In genomic region chr6:151729829-151730495, GRCh38 we compare ENCODE assay signal across 19 cellular contexts.
A peak's percentile ranks its signal among the peaks of the same experiment; 100 is the strongest.
DNase-seq lines count a peak whose midpoint lies in the region; ATAC-seq and TF ChIP-seq lines count a peak whose summit lies in the region.
"Had no signal": no experiment of that assay in that cellular context is flagged by ENCODE, and none has a peak within 500 bp of the region (broad histone marks: within the 10 kb centered on the region; RNA-seq: fewer than 3 reads in every experiment).

No MANE protein-coding gene starts in this region.

- no peak overlapping the region for H3K4me3 Mint-ChIP-seq in CD4-positive, alpha-beta memory T cell
- no peak overlapping the region for H3K4me3 Mint-ChIP-seq in CD14-positive monocyte

- peaks cover 0 to 17% (median 2%) of the 10 kb centered on the region in 8 donors for H3K9me3 Mint-ChIP-seq in CD4-positive, alpha-beta memory T cell
- H3K9me3 Mint-ChIP-seq in CD14-positive monocyte = peaks cover 0 to 3% (median 2%) of the 10 kb centered on the region in 7 donors

- peaks cover 3 to 9% of the 10 kb centered on the region in 2 donors for H3K36me3 Mint-ChIP-seq in CD4-positive, alpha-beta memory T cell
- peaks cover 0 to 2% of the 10 kb centered on the region in 2 donors for H3K36me3 Mint-ChIP-seq in CD14-positive monocyte

- no peaks in the 10 kb centered on the region for H3K27me3 Mint-ChIP-seq in CD4-positive, alpha-beta memory T cell
- H3K27me3 Mint-ChIP-seq in CD14-positive monocyte (ENCODE audit: low read depth in 3 of 3) = peaks cover 0 to 2% (median 1%) of the 10 kb centered on the region in 3 donors

- peaks cover 0 to 6% (median 1%) of the 10 kb centered on the region in 4 donors for H3K4me1 Mint-ChIP-seq in CD4-positive, alpha-beta memory T cell
- no peaks in the 10 kb centered on the region for H3K4me1 Mint-ChIP-seq in CD14-positive monocyte

- H3K27me3 ChIP-seq in CD4-positive, alpha-beta memory T cell (ENCODE audit: insufficient read depth, low read length) = no peaks in the 10 kb centered on the region
- H3K27me3 ChIP-seq: Peyer's patch had no signal

- no peaks in the 10 kb centered on the region for H3K4me1 ChIP-seq in CD4-positive, alpha-beta memory T cell (ENCODE audit: insufficient read depth, low read length)
- H3K4me1 ChIP-seq: A549, Peyer's patch had no signal

- no peak overlapping the region for H3K27ac ChIP-seq in CD4-positive, alpha-beta memory T cell (ENCODE audit: low read depth, low read length)
- H3K27ac ChIP-seq: A549, Peyer's patch had no signal

- POLR2A ChIA-PET in CD4-positive, alpha-beta memory T cell (lab: Charles Lee; ENCODE audit: partially characterized antibody) = no interaction called here

- H3K36me3 ChIP-seq in CD4-positive, alpha-beta memory T cell (ENCODE audit: insufficient read depth, low read length) = no peaks in the 10 kb centered on the region
- H3K36me3 ChIP-seq: Peyer's patch had no signal

- DNase-seq in NCI-H69 (lab: John Stamatoyannopoulos, UW) (peak; percentile 7), CD14-positive monocyte (ENCODE audit: low spot score) (no peak), NCI-H2196 treated with DMSO at 0.1 percent for 48 hours (lab: John Stamatoyannopoulos, UW; ENCODE audit: unreplicated experiment) (no peak)
- no peak for DNase-seq in CD4-positive, alpha-beta memory T cell
- no peak for DNase-seq in activated CD8-positive, alpha-beta memory T cell treated with anti-CD3 and anti-CD28 coated beads for 24 hours
- DNase-seq: C1 segment of cervical spinal cord, COR-L47, NCI-H1436, NCI-H2029, NCI-H2171 treated with DMSO at 0.1 percent for 48 hours, NCI-H510A, Peyer's patch, SHP77 treated with DMSO at 0.1 percent for 48 hours, T-helper 1 cell had no signal

- H3K27ac Mint-ChIP-seq in CD4-positive, alpha-beta memory T cell = no peak overlapping the region
- peak overlapping the region in 1 of 7 donors; percentile 40 for H3K27ac Mint-ChIP-seq in CD14-positive monocyte

- CTCF ChIA-PET in CD4-positive, alpha-beta memory T cell (lab: Charles Lee; ENCODE audit: partially characterized antibody) = interaction anchor here (1.1 kb wide), 1 partner anchor 39 kb away, joined by 3 read pairs; no protein-coding TSS in a partner anchor

- H3K4me3 ChIP-seq in CD4-positive, alpha-beta memory T cell (ENCODE audit: low read length in 2 of 2) = no peak overlapping the region
- H3K4me3 ChIP-seq: A549, Peyer's patch had no signal

- ATAC-seq in GM18517 (IDR thresholded peaks at IDR 0.05; ENCODE audit: unreplicated experiment) (peak; percentile 52), HG02588 (IDR thresholded peaks at IDR 0.05; ENCODE audit: unreplicated experiment) (peak; percentile 57), esophagus mucosa (peak; percentile 55)
- ATAC-seq: A549, SK-N-SH treated with all-trans-retinoic acid at 6 μM for 48 hours had no signal

- TF ChIP-seq CTCF in CD14-positive monocyte (IDR thresholded peaks at IDR 0.05) = no peak

- no peaks in the 10 kb centered on the region for H3K9me3 ChIP-seq in CD4-positive, alpha-beta memory T cell (ENCODE audit: control insufficient read depth in 1 of 2, low read length in 2 of 2)
- H3K9me3 ChIP-seq: A549 had no signal

- intact Hi-C loops in CD4-positive, alpha-beta memory T cell (cut with micrococcal nuclease) = no loop called here
- intact Hi-C loops in CD14-positive monocyte (cut with micrococcal nuclease) = no loop called here
